Comparison of ENCODE assay signal across 17 cellular contexts in genomic region chr1:29282135-29282923, GRCh38. TPM values are rescaled to one million over a fixed set of nuclear protein-coding genes. Genes with fewer than 3 reads are reported as not detected.
DNase-seq lines count a peak whose midpoint lies in the region; ATAC-seq lines count a peak whose summit lies in the region.
"Had no signal": no experiment of that assay in that cellular context is flagged by ENCODE, and none has a peak within 500 bp of the region (broad histone marks: within the 10 kb centered on the region; RNA-seq: fewer than 3 reads in every experiment).

No MANE protein-coding gene starts in this region.

- peaks cover 6 to 32% (median 24%) of the 10 kb centered on the region in 10 experiments; a peak in 17 of 20 replicates for H3K4me1 ChIP-seq in BLaER1 treated with 17β-estradiol and CSF1 and Interleukin-3, amounts not matched to agents 10 nM and 100 nM
- peaks cover 30% of the 10 kb centered on the region for H3K4me1 ChIP-seq in HUES6 (ENCODE audit: control insufficient read depth, insufficient read depth, low read length)
- H3K4me1 ChIP-seq: parathyroid adenoma had no signal

- no peak for DNase-seq in central memory CD8-positive, alpha-beta T cell (ENCODE audit: low spot score in 2 of 2)
- peak; percentile 79 for DNase-seq in mesenteric fat pad (ENCODE audit: low spot score)
- no peak for DNase-seq in NK-92 (lab: John Stamatoyannopoulos, UW; ENCODE audit: unreplicated experiment)
- no peak for DNase-seq in T-helper 2 cell treated with Interferon-gamma antibody and Interleukin-4, amounts not matched to agents 5 μg/mL and 100 μg/mL, for 36 hours (ENCODE audit: low spot score)
- no peak for DNase-seq in Ammon's horn (ENCODE audit: low spot score)
- DNase-seq: activated B cell treated with CpG ODN at 0.5 μM for 24 hours; activated CD4-positive, alpha-beta T cell treated with anti-CD3 and anti-CD28 coated beads, Interleukin-2, amount 50 U/mL, for 4 hours; CD4-positive, alpha-beta memory T cell; effector CD4-positive, alpha-beta T cell; NCI-H187; NCI-H2171 treated with DMSO at 0.1 percent for 48 hours had no signal

- H3K27me3 ChIP-seq in BLaER1 treated with 17β-estradiol and CSF1 and Interleukin-3, amounts not matched to agents 10 nM and 100 nM, result no peaks in the 10 kb centered on the region
- no peaks in the 10 kb centered on the region for H3K27me3 ChIP-seq in HUES6 (ENCODE audit: control insufficient read depth, insufficient read depth, low read length)

- H3K36me3 ChIP-seq in BLaER1 treated with 17β-estradiol and CSF1 and Interleukin-3, amounts not matched to agents 10 nM and 100 nM, result no peaks in the 10 kb centered on the region
- H3K36me3 ChIP-seq in HUES6 (ENCODE audit: control insufficient read depth, insufficient read depth, low read length), result peaks cover 10% of the 10 kb centered on the region

- H3K4me3 ChIP-seq in BLaER1 treated with 17β-estradiol and CSF1 and Interleukin-3, amounts not matched to agents 10 nM and 100 nM, result no peak overlapping the region
- peak overlapping the region; percentile 17; the same call in 1 of the 2 replicates for H3K4me3 ChIP-seq in HUES6 (ENCODE audit: low read depth, low read length)

- ATAC-seq in central memory CD8-positive, alpha-beta T cell (replicated peaks; ENCODE audit: extremely low read depth, poor library complexity, severe bottlenecking), result no peak
- no peak for ATAC-seq in HG03196 (IDR thresholded peaks at IDR 0.05; ENCODE audit: unreplicated experiment)

- H4K20me1 ChIP-seq in BLaER1 treated with 17β-estradiol and CSF1 and Interleukin-3, amounts not matched to agents 10 nM and 100 nM, result 0 out of 22 replicates have a peak, but pooled peaks cover 0 to 2% (median 0%) of the 10 kb centered on the region in 11 experiments

- H3K27me3 Mint-ChIP-seq in central memory CD8-positive, alpha-beta T cell, result peaks cover 33% of the 10 kb centered on the region
- no peaks in the 10 kb centered on the region for H3K27me3 Mint-ChIP-seq in T-helper 2 cell treated with Interferon-gamma antibody and Interleukin-4, amounts not matched to agents 5 μg/mL and 100 μg/mL, for 36 hours (ENCODE audit: low read depth)
- H3K27me3 Mint-ChIP-seq: activated B cell treated with CpG ODN at 0.5 μM for 24 hours; activated naive CD8-positive, alpha-beta T cell treated with anti-CD3 and anti-CD28 coated beads for 36 hours had no signal

- peak overlapping the region in 6 of 11 experiments; percentile 9 to 42 (median 34); a peak in 5 of 22 replicates for H3K4me2 ChIP-seq in BLaER1 treated with 17β-estradiol and CSF1 and Interleukin-3, amounts not matched to agents 10 nM and 100 nM

- no peaks in the 10 kb centered on the region for H3K9me3 Mint-ChIP-seq in central memory CD8-positive, alpha-beta T cell
- H3K9me3 Mint-ChIP-seq in T-helper 2 cell treated with Interferon-gamma antibody and Interleukin-4, amounts not matched to agents 5 μg/mL and 100 μg/mL, for 36 hours, result no peaks in the 10 kb centered on the region
- H3K9me3 Mint-ChIP-seq: activated B cell treated with CpG ODN at 0.5 μM for 24 hours; activated naive CD8-positive, alpha-beta T cell treated with anti-CD3 and anti-CD28 coated beads for 36 hours; CD4-positive, alpha-beta memory T cell; natural killer cell treated with Interleukin-12 subunit alpha and Interleukin-12 subunit beta and Interleukin-15 and Interleukin-18, amount 100 ng/mL, for 72 hours had no signal

- no peak overlapping the region for H3K4me3 Mint-ChIP-seq in central memory CD8-positive, alpha-beta T cell
- no peak overlapping the region for H3K4me3 Mint-ChIP-seq in T-helper 2 cell treated with Interferon-gamma antibody and Interleukin-4, amounts not matched to agents 5 μg/mL and 100 μg/mL, for 36 hours
- H3K4me3 Mint-ChIP-seq: activated B cell treated with CpG ODN at 0.5 μM for 24 hours; activated naive CD8-positive, alpha-beta T cell treated with anti-CD3 and anti-CD28 coated beads for 36 hours had no signal

- H3K36me3 Mint-ChIP-seq in central memory CD8-positive, alpha-beta T cell (ENCODE audit: insufficient read depth), result peaks cover 1% of the 10 kb centered on the region
- no peaks in the 10 kb centered on the region for H3K36me3 Mint-ChIP-seq in T-helper 2 cell treated with Interferon-gamma antibody and Interleukin-4, amounts not matched to agents 5 μg/mL and 100 μg/mL, for 36 hours (ENCODE audit: low read depth)
- H3K36me3 Mint-ChIP-seq: activated naive CD8-positive, alpha-beta T cell treated with anti-CD3 and anti-CD28 coated beads for 36 hours; CD4-positive, alpha-beta memory T cell; natural killer cell treated with Interleukin-12 subunit alpha and Interleukin-12 subunit beta and Interleukin-15 and Interleukin-18, amount 100 ng/mL, for 72 hours had no signal

- H3K4me1 Mint-ChIP-seq in central memory CD8-positive, alpha-beta T cell, result peaks cover 8% of the 10 kb centered on the region
- H3K4me1 Mint-ChIP-seq in T-helper 2 cell treated with Interferon-gamma antibody and Interleukin-4, amounts not matched to agents 5 μg/mL and 100 μg/mL, for 36 hours (ENCODE audit: low read depth), result peaks cover 3% of the 10 kb centered on the region

- no peaks in the 10 kb centered on the region for H3K9me3 ChIP-seq in BLaER1 treated with 17β-estradiol and CSF1 and Interleukin-3, amounts not matched to agents 10 nM and 100 nM (replicated peaks in 1 of 11)
- H3K9me3 ChIP-seq in HUES6 (ENCODE audit: control insufficient read depth, insufficient read depth, low read depth, low read length), result no peaks in the 10 kb centered on the region

- H3K27ac Mint-ChIP-seq in central memory CD8-positive, alpha-beta T cell (ENCODE audit: low read depth), result peak overlapping the region; percentile 22
- no peak overlapping the region for H3K27ac Mint-ChIP-seq in T-helper 2 cell treated with Interferon-gamma antibody and Interleukin-4, amounts not matched to agents 5 μg/mL and 100 μg/mL, for 36 hours
- H3K27ac Mint-ChIP-seq: activated B cell treated with CpG ODN at 0.5 μM for 24 hours; activated naive CD8-positive, alpha-beta T cell treated with anti-CD3 and anti-CD28 coated beads for 36 hours; natural killer cell treated with Interleukin-12 subunit alpha and Interleukin-12 subunit beta and Interleukin-15 and Interleukin-18, amount 100 ng/mL, for 72 hours had no signal

- H3K9ac ChIP-seq in BLaER1 treated with 17β-estradiol and CSF1 and Interleukin-3, amounts not matched to agents 10 nM and 100 nM, result no peak overlapping the region
- H3K9ac ChIP-seq in HUES6 (ENCODE audit: low read length), result no peak overlapping the region
- H3K9ac ChIP-seq: parathyroid adenoma had no signal

- H3K27ac ChIP-seq in BLaER1 treated with 17β-estradiol and CSF1 and Interleukin-3, amounts not matched to agents 10 nM and 100 nM, result peak overlapping the region in 2 of 11 experiments; percentile 16 to 32; a peak in 3 of 22 replicates
- H3K27ac ChIP-seq in HUES6 (ENCODE audit: low read depth, low read length), result no peak overlapping the region
- H3K27ac ChIP-seq: parathyroid adenoma had no signal

RNA-seq across cellular contexts. Expression of gene PTPRU, which starts 46.0 kb away (rescaled TPM):
- 17.2 TPM for total RNA-seq in mesenteric fat pad

RNA-seq across cellular contexts. Expression of gene MECR, which starts 51.6 kb away (rescaled TPM):
- total RNA-seq in mesenteric fat pad, result 57.4 TPM
